Comparison of ENCODE assay signal across 17 cellular contexts in genomic region chr6:112085666-112086065, GRCh38. TPM values are rescaled to one million over a fixed set of nuclear protein-coding genes. Genes with fewer than 3 reads are reported as not detected.
DNase-seq lines count a peak whose midpoint lies in the region; ATAC-seq and TF ChIP-seq lines count a peak whose summit lies in the region.
"Had no signal": no experiment of that assay in that cellular context is flagged by ENCODE, and none has a peak within 500 bp of the region (broad histone marks: within the 10 kb centered on the region; RNA-seq: fewer than 3 reads in every experiment).

No MANE protein-coding gene starts in this region.

- ATAC-seq in Right ventricle myocardium inferior, result peak; percentile 48
- ATAC-seq in activated CD8-positive, alpha-beta T cell treated with anti-CD3 and anti-CD28 coated beads for 36 hours, result no peak
- ATAC-seq: esophagus mucosa; stimulated activated effector memory CD8-positive, alpha-beta T cell treated with anti-CD3 and anti-CD28 coated beads, Interleukin-12 subunit alpha, Interleukin-12 subunit beta, amount 100 ng/mL, for 72 hours had no signal

- POLR2A ChIA-PET in activated CD8-positive, alpha-beta T cell treated with anti-CD3 and anti-CD28 coated beads for 36 hours (lab: Charles Lee), result interaction anchor here (0.8 kb wide), 1 partner anchor 57 kb away, joined by 3 read pairs; no protein-coding TSS in a partner anchor

- H3K4me1 ChIP-seq in left ventricle myocardium inferior (peaks cover 41% of the 10 kb centered on the region), spleen (peaks cover 5 to 27% (median 19%) of the 10 kb centered on the region in 6 donors)

- H3K36me3 ChIP-seq in left ventricle myocardium inferior (peaks cover 42% of the 10 kb centered on the region), spleen (peaks cover 0 to 34% (median 7%) of the 10 kb centered on the region in 6 donors)
- H3K36me3 ChIP-seq: uterus had no signal

- 91 to 96% (median 95%) methylated on average over 4 of the region's 4 CpGs for WGBS in spleen, 5 donors

- H3K4me3 ChIP-seq in left ventricle myocardium inferior (peak overlapping the region; percentile 85), spleen (no peak overlapping the region)

- H3K27me3 ChIP-seq in left ventricle myocardium inferior (ENCODE audit: low read depth) (no peaks in the 10 kb centered on the region), spleen (replicated peaks in 1 of 7) (no peaks in the 10 kb centered on the region)
- H3K27me3 ChIP-seq: uterus had no signal

- no peaks in the 10 kb centered on the region for H3K9me3 ChIP-seq in left ventricle myocardium inferior (replicated peaks)
- H3K9me3 ChIP-seq in spleen, result no peaks in the 10 kb centered on the region
- H3K9me3 ChIP-seq: uterus had no signal

- TF ChIP-seq CTCF in activated CD8-positive, alpha-beta T cell treated with anti-CD3 and anti-CD28 coated beads for 36 hours (IDR thresholded peaks at IDR 0.05), result no peak
- no peak for TF ChIP-seq CTCF in left ventricle myocardium inferior (IDR thresholded peaks at IDR 0.05; ENCODE audit: borderline replicate concordance)
- no peak for TF ChIP-seq CTCF in type B pancreatic cell (conservative IDR thresholded peaks at IDR 0.05)
- no peak for TF ChIP-seq CTCF in spleen (IDR thresholded peaks at IDR 0.05 in 8 of 11, conservative IDR thresholded peaks at IDR 0.05 in 3 of 11)

- H3K36me3 Mint-ChIP-seq in activated CD8-positive, alpha-beta T cell treated with anti-CD3 and anti-CD28 coated beads for 36 hours (ENCODE audit: low read depth), result peaks cover 6% of the 10 kb centered on the region
- peaks cover 10% of the 10 kb centered on the region for H3K36me3 Mint-ChIP-seq in type B pancreatic cell

- intact Hi-C loops in Right ventricle myocardium inferior (cut with DNase I) (loop anchor here (5.0 kb wide), 1 partner anchor 182 kb away; no protein-coding TSS in a partner anchor), cardiac septum (cut with DNase I) (loop anchor here (10.0 kb wide), 1 partner anchor 199 kb away; no protein-coding TSS in a partner anchor), left ventricle myocardium inferior (cut with micrococcal nuclease) (no loop called here), spleen (cut with DNase I; ENCODE audit: low total_unique reads) (no loop called here)
- intact Hi-C loops in activated CD8-positive, alpha-beta T cell treated with anti-CD3 and anti-CD28 coated beads for 36 hours (cut with micrococcal nuclease), result loop anchor here (1.0 to 2.0 kb wide), 2 partner anchors 69 to 78 kb away; no protein-coding TSS in a partner anchor

- no peaks in the 10 kb centered on the region for H3K9me3 Mint-ChIP-seq in activated CD8-positive, alpha-beta T cell treated with anti-CD3 and anti-CD28 coated beads for 36 hours
- no peaks in the 10 kb centered on the region for H3K9me3 Mint-ChIP-seq in type B pancreatic cell
- H3K9me3 Mint-ChIP-seq: stimulated activated effector memory CD8-positive, alpha-beta T cell treated with anti-CD3 and anti-CD28 coated beads, Interleukin-12 subunit alpha, Interleukin-12 subunit beta, amount 100 ng/mL, for 72 hours had no signal

- peaks cover 12% of the 10 kb centered on the region for H3K4me1 Mint-ChIP-seq in activated CD8-positive, alpha-beta T cell treated with anti-CD3 and anti-CD28 coated beads for 36 hours (ENCODE audit: low read depth)
- H3K4me1 Mint-ChIP-seq in type B pancreatic cell (ENCODE audit: unreplicated experiment), result peaks cover 14% of the 10 kb centered on the region

- no peak for DNase-seq in Right ventricle myocardium inferior (ENCODE audit: missing footprints)
- DNase-seq in cardiac septum (ENCODE audit: low spot score), result no peak
- no peak for DNase-seq in activated CD8-positive, alpha-beta T cell treated with anti-CD3 and anti-CD28 coated beads for 36 hours
- DNase-seq in left ventricle myocardium inferior, result peak; percentile 23
- no peak for DNase-seq in type B pancreatic cell (ENCODE audit: extremely low spot score, unreplicated experiment)
- DNase-seq in NCI-H2107 treated with DMSO at 0.1 percent for 48 hours (lab: John Stamatoyannopoulos, UW; ENCODE audit: unreplicated experiment), result no peak
- no peak for DNase-seq in NCI-H526 (lab: John Stamatoyannopoulos, UW)
- DNase-seq in spleen, result no peak
- DNase-seq: activated gamma-delta T cell treated with Interleukin-2 at 50 U/mL for 16 hours; DMS79; stimulated activated CD4-positive, alpha-beta T cell treated with anti-CD3 and anti-CD28 coated beads, Interleukin-4, amount 100 ng/mL, for 1 hour; uterus had no signal

- peaks cover 3% of the 10 kb centered on the region for H3K27me3 Mint-ChIP-seq in activated CD8-positive, alpha-beta T cell treated with anti-CD3 and anti-CD28 coated beads for 36 hours
- H3K27me3 Mint-ChIP-seq in type B pancreatic cell, result no peaks in the 10 kb centered on the region

- H3K27ac Mint-ChIP-seq in activated CD8-positive, alpha-beta T cell treated with anti-CD3 and anti-CD28 coated beads for 36 hours, result no peak overlapping the region
- H3K27ac Mint-ChIP-seq in type B pancreatic cell, result no peak overlapping the region
- H3K27ac Mint-ChIP-seq: stimulated activated effector memory CD8-positive, alpha-beta T cell treated with anti-CD3 and anti-CD28 coated beads, Interleukin-12 subunit alpha, Interleukin-12 subunit beta, amount 100 ng/mL, for 72 hours had no signal

- H3K4me3 Mint-ChIP-seq in activated CD8-positive, alpha-beta T cell treated with anti-CD3 and anti-CD28 coated beads for 36 hours, result peak overlapping the region; percentile 58
- peak overlapping the region; percentile 74 for H3K4me3 Mint-ChIP-seq in type B pancreatic cell
- H3K4me3 Mint-ChIP-seq: stimulated activated effector memory CD8-positive, alpha-beta T cell treated with anti-CD3 and anti-CD28 coated beads, Interleukin-12 subunit alpha, Interleukin-12 subunit beta, amount 100 ng/mL, for 72 hours had no signal

- CTCF ChIA-PET in activated CD8-positive, alpha-beta T cell treated with anti-CD3 and anti-CD28 coated beads for 36 hours (lab: Charles Lee), result interaction anchor here (0.8 to 4.7 kb wide), 8 partner anchors 12 to 827 kb away, joined by 3 to 161 read pairs (median 5); a partner anchor contains a TSS

- no peak for TF ChIP-seq POLR2A in spleen (IDR thresholded peaks at IDR 0.05)

- H3K27ac ChIP-seq in left ventricle myocardium inferior (replicated peaks), result peak overlapping the region; percentile 93
- no peak overlapping the region for H3K27ac ChIP-seq in spleen
- H3K27ac ChIP-seq: HL-60 had no signal

RNA-seq across cellular contexts. Expression of gene TUBE1, which starts 1.6 kb away (rescaled TPM):
- 24.0 TPM for total RNA-seq in Right ventricle myocardium inferior
- 21.6 TPM for total RNA-seq in cardiac septum
- 10 to 100 TPM; 38.7 to 39.1 TPM for total RNA-seq in activated CD8-positive, alpha-beta T cell treated with anti-CD3 and anti-CD28 coated beads for 36 hours
- 28.5 TPM for total RNA-seq in left ventricle myocardium inferior
- total RNA-seq in type B pancreatic cell (ENCODE audit: low replicate concordance), result 19.0 and 28.7 TPM in 2 replicates
- 10 to 100 TPM; 12.4 to 35.1 (median 16.8) TPM for total RNA-seq in spleen
- polyA plus RNA-seq in spleen, result 10 to 100 TPM in 1 of 3 donors, 1 to 10 TPM in 2; 8.8 to 11.0 (median 9.6) TPM

RNA-seq across cellular contexts. Expression of gene FAM229B, which starts 1.7 kb away (rescaled TPM):
- total RNA-seq in Right ventricle myocardium inferior (75.1 TPM), cardiac septum (43.5 TPM), left ventricle myocardium inferior (69.5 TPM), type B pancreatic cell (ENCODE audit: low replicate concordance) (8.4 and 29.8 TPM in 2 replicates), spleen (1 to 10 TPM; 1.9 to 7.8 (median 3.6) TPM)
- total RNA-seq in activated CD8-positive, alpha-beta T cell treated with anti-CD3 and anti-CD28 coated beads for 36 hours, result 10 to 100 TPM in 1 of 2 experiments, 1 to 10 TPM in 1; 7.6 to 10.2 TPM
- polyA plus RNA-seq in spleen, result 1 to 10 TPM; 7.8 to 7.9 (median 7.9) TPM

RNA-seq across cellular contexts. Expression of gene CCN6, which starts 31.8 kb away (rescaled TPM):
- total RNA-seq in Right ventricle myocardium inferior (not detected), cardiac septum (not detected), left ventricle myocardium inferior (not detected), type B pancreatic cell (ENCODE audit: low replicate concordance) (not detected in 2 replicates), spleen (not detected)
- total RNA-seq in activated CD8-positive, alpha-beta T cell treated with anti-CD3 and anti-CD28 coated beads for 36 hours, result not detected
- under 1 TPM in 1 of 3 donors, not detected in 2; 0.03 TPM for polyA plus RNA-seq in spleen
- total RNA-seq: esophagus mucosa, M059J, mesenteric fat pad, uterus had no signal

Comparison
In these comparisons a context has a peak if more than half of its experiments do, and no peak if none do; other contexts are left out.
1. intact Hi-C loops: an anchor here in Right ventricle myocardium inferior (5.0 kb wide), cardiac septum (10.0 kb wide) and activated CD8-positive, alpha-beta T cell treated with anti-CD3 and anti-CD28 coated beads for 36 hours (1.0 to 2.0 kb wide); none called in left ventricle myocardium inferior and spleen.